ENCODE assay signal across 8 cellular contexts in genomic region chr19:2171349-2172145, GRCh38. TPM values are rescaled to one million over a fixed set of nuclear protein-coding genes. Genes with fewer than 3 reads are reported as not detected.
DNase-seq lines count a peak whose midpoint lies in the region; ATAC-seq and TF ChIP-seq lines count a peak whose summit lies in the region.

No MANE protein-coding gene starts in this region.

- intact Hi-C loops in lower lobe of right lung (cut with DNase I) (no loop called here), uterus (cut with DNase I; ENCODE audit: low total_unique reads) (no loop called here)

- no peak overlapping the region for H2AFZ ChIP-seq in GM23338

- H3K4me3 ChIP-seq in GM08714 (ENCODE audit: low read length) (peak overlapping the region; percentile 10; the same call in 1 of the 2 replicates), GM23338 (no peak overlapping the region), lower lobe of right lung (no peak overlapping the region), uterus (no peak overlapping the region)

- peak overlapping the region; percentile 76; the same call in 1 of the 2 replicates for H3K27ac ChIP-seq in GM23338 (ENCODE audit: low read depth)
- peak overlapping the region; percentile 37 for H3K27ac ChIP-seq in lower lobe of right lung
- H3K27ac ChIP-seq in uterus = peak overlapping the region in 1 of 2 donors; percentile 88

- peak overlapping the region; percentile 57 for H3K4me2 ChIP-seq in GM23338

- no peak overlapping the region for H3K4me3 Mint-ChIP-seq in GM23338
- H3K4me3 Mint-ChIP-seq in stimulated activated naive B cell treated with anti-CD40 and anti-IgM and Interleukin-4, amounts not matched to agents 10 μg/mL and 1 μg/mL and 100 μg/mL, for 72 hours = peak overlapping the region; percentile 73 to 83

- peaks cover 40% of the 10 kb centered on the region for H3K4me1 Mint-ChIP-seq in GM23338
- H3K4me1 Mint-ChIP-seq in stimulated activated naive B cell treated with anti-CD40 and anti-IgM and Interleukin-4, amounts not matched to agents 10 μg/mL and 1 μg/mL and 100 μg/mL, for 72 hours = peaks cover 70 to 90% of the 10 kb centered on the region in 2 donors

- peak; percentile 72 for DNase-seq in GM23338 (ENCODE audit: low spot score)
- DNase-seq in OCI-M1 (lab: John Stamatoyannopoulos, UW) = peak; percentile 6
- DNase-seq in activated gamma-delta T cell treated with anti-CD3 and anti-CD28 coated beads, Interleukin-2, amount 50 U/mL, for 16 hours (ENCODE audit: low read depth) = peak; percentile 85
- peak; percentile 60 for DNase-seq in lower lobe of right lung
- DNase-seq in stimulated activated naive B cell treated with anti-CD40 and anti-IgM and Interleukin-4, amounts not matched to agents 10 μg/mL and 1 μg/mL and 100 μg/mL, for 72 hours = peak; percentile 92
- DNase-seq in HPDE6-E6E7 (ENCODE audit: extremely low spot score) = no peak
- no peak for DNase-seq in uterus

- peaks cover 20% of the 10 kb centered on the region for H3K27me3 Mint-ChIP-seq in GM23338 (ENCODE audit: insufficient read depth, low read depth, poor library complexity)
- H3K27me3 Mint-ChIP-seq in stimulated activated naive B cell treated with anti-CD40 and anti-IgM and Interleukin-4, amounts not matched to agents 10 μg/mL and 1 μg/mL and 100 μg/mL, for 72 hours = no peaks in the 10 kb centered on the region

- H3K9me3 ChIP-seq in lower lobe of right lung (no peaks in the 10 kb centered on the region), uterus (no peaks in the 10 kb centered on the region)

- H4K20me1 ChIP-seq in GM23338 (replicated peaks; ENCODE audit: insufficient read depth) = peaks cover 64% of the 10 kb centered on the region

- H3K79me2 ChIP-seq in GM23338 (replicated peaks; ENCODE audit: insufficient read depth) = peaks cover 100% of the 10 kb centered on the region

- TF ChIP-seq CTCF in GM23338 (conservative IDR thresholded peaks at IDR 0.05; ENCODE audit: low read depth in 2 of 2) = peak; percentile 33 to 44; a peak in 3 of 4 replicates
- TF ChIP-seq CTCF in lower lobe of right lung (IDR thresholded peaks at IDR 0.05) = no peak
- no peak for TF ChIP-seq CTCF in uterus (IDR thresholded peaks at IDR 0.05)

- H3K36me3 ChIP-seq in GM23338 (ENCODE audit: insufficient read depth) = no peaks in the 10 kb centered on the region
- no peaks in the 10 kb centered on the region for H3K36me3 ChIP-seq in lower lobe of right lung
- H3K36me3 ChIP-seq in uterus = no peaks in the 10 kb centered on the region

- ATAC-seq in GM23338 = peak; percentile 60
- no peak for ATAC-seq in lower lobe of right lung
- ATAC-seq in stimulated activated naive B cell treated with anti-CD40 and anti-IgM and Interleukin-4, amounts not matched to agents 10 μg/mL and 1 μg/mL and 100 μg/mL, for 72 hours (replicated peaks) = peak; percentile 70 to 72

- no peak for TF ChIP-seq POLR2A in uterus (IDR thresholded peaks at IDR 0.05)

- H3K9me2 ChIP-seq in GM23338 (ENCODE audit: insufficient read depth) = no peaks in the 10 kb centered on the region

- H3K27me3 ChIP-seq in GM23338 (ENCODE audit: insufficient read depth) (no peaks in the 10 kb centered on the region), lower lobe of right lung (ENCODE audit: low read depth) (no peaks in the 10 kb centered on the region), uterus (no peaks in the 10 kb centered on the region)

- H3F3A ChIP-seq in GM23338 (replicated peaks; ENCODE audit: low read depth) = peaks cover 38% of the 10 kb centered on the region

- no peaks in the 10 kb centered on the region for H3K9me3 Mint-ChIP-seq in GM23338
- no peaks in the 10 kb centered on the region for H3K9me3 Mint-ChIP-seq in stimulated activated naive B cell treated with anti-CD40 and anti-IgM and Interleukin-4, amounts not matched to agents 10 μg/mL and 1 μg/mL and 100 μg/mL, for 72 hours

- H3K27ac Mint-ChIP-seq in GM23338 = peak overlapping the region; percentile 85
- peak overlapping the region; percentile 91 for H3K27ac Mint-ChIP-seq in stimulated activated naive B cell treated with anti-CD40 and anti-IgM and Interleukin-4, amounts not matched to agents 10 μg/mL and 1 μg/mL and 100 μg/mL, for 72 hours

- H3K36me3 Mint-ChIP-seq in GM23338 (ENCODE audit: low read depth) = peaks cover 2% of the 10 kb centered on the region; the same call in 1 of the 3 replicates
- peaks cover 32 to 34% of the 10 kb centered on the region in 2 donors for H3K36me3 Mint-ChIP-seq in stimulated activated naive B cell treated with anti-CD40 and anti-IgM and Interleukin-4, amounts not matched to agents 10 μg/mL and 1 μg/mL and 100 μg/mL, for 72 hours

- H3K4me1 ChIP-seq in GM23338 (ENCODE audit: insufficient read depth) (peaks cover 19% of the 10 kb centered on the region), lower lobe of right lung (peaks cover 77% of the 10 kb centered on the region), uterus (peaks cover 7 to 26% of the 10 kb centered on the region in 2 donors)

TF ChIP-seq in GM23338, 12 proteins besides CTCF, POLR2A, EP300 and RAD21 (continues in another document):
- no peak for TF ChIP-seq REST (IDR thresholded peaks at IDR 0.05; ENCODE audit: unreplicated experiment)
- TF ChIP-seq EZH2 (IDR thresholded peaks at IDR 0.05; ENCODE audit: low read depth, unreplicated experiment) = no peak
- TF ChIP-seq POLR2AphosphoS5 (IDR thresholded peaks at IDR 0.05; ENCODE audit: low read depth) = no peak
- TF ChIP-seq ZNF331 (CRISPR knock-in tag; IDR thresholded peaks at IDR 0.05; ENCODE audit: low read depth) = no peak
- TF ChIP-seq ZNF114 (CRISPR knock-in tag; IDR thresholded peaks at IDR 0.05) = no peak
- no peak for TF ChIP-seq ETS1 (IDR thresholded peaks at IDR 0.05)
- TF ChIP-seq EZH2phosphoT487 (IDR thresholded peaks at IDR 0.05; ENCODE audit: unreplicated experiment) = no peak
- no peak for TF ChIP-seq STAT1 (IDR thresholded peaks at IDR 0.05; ENCODE audit: unreplicated experiment)
- TF ChIP-seq NANOG (IDR thresholded peaks at IDR 0.05; ENCODE audit: borderline replicate concordance) = no peak
- no peak for TF ChIP-seq JUNB (IDR thresholded peaks at IDR 0.05; ENCODE audit: unreplicated experiment)
- TF ChIP-seq CREB1 (CRISPR knock-in tag; IDR thresholded peaks at IDR 0.05; ENCODE audit: low read depth) = no peak

RNA-seq across cellular contexts. Expression of gene DOT1L, which starts 7.8 kb away (rescaled TPM):
- total RNA-seq in GM23338 (2014; rRNA removed; shearing (Covaris generic)) = 23.4 and 40.6 TPM in 2 replicates
- 25.5 and 31.0 TPM in 2 replicates for polyA plus RNA-seq in GM23338 (2016; fragmentation: Nextera tagmentation; extraction: Ambion mirVana)
- total RNA-seq in lower lobe of right lung (33.0 TPM), uterus (10 to 100 TPM in 2 of 4 donors, 1 to 10 TPM in 2; 3.2 to 45.3 (median 10.0) TPM)

RNA-seq across cellular contexts. Expression of gene AP3D1, which starts 20.2 kb away (rescaled TPM):
- total RNA-seq in GM23338 (2014; rRNA removed; shearing (Covaris generic)) = 205 and 236 TPM in 2 replicates
- polyA plus RNA-seq in GM23338 (2016; fragmentation: Nextera tagmentation; extraction: Ambion mirVana) = 101 and 117 TPM in 2 replicates
- total RNA-seq in lower lobe of right lung = 99.5 TPM
- total RNA-seq in uterus = 10 to 100 TPM; 33.8 to 97.5 (median 49.8) TPM

Comparison
In these comparisons a context has a peak if more than half of its experiments do, and no peak if none do; other contexts are left out.
1. ATAC-seq: peak in GM23338 (single experiment) and stimulated activated naive B cell treated with anti-CD40 and anti-IgM and Interleukin-4, amounts not matched to agents 10 μg/mL and 1 μg/mL and 100 μg/mL, for 72 hours (2 of 2); none in lower lobe of right lung (0 of 2).
2. DNase-seq: peak in GM23338 (single experiment), OCI-M1 (single experiment), activated gamma-delta T cell treated with anti-CD3 and anti-CD28 coated beads, Interleukin-2, amount 50 U/mL, for 16 hours (single experiment), lower lobe of right lung (single experiment) and stimulated activated naive B cell treated with anti-CD40 and anti-IgM and Interleukin-4, amounts not matched to agents 10 μg/mL and 1 μg/mL and 100 μg/mL, for 72 hours (single experiment); none in HPDE6-E6E7 (single experiment) and uterus (0 of 2).
3. CTCF ChIP-seq: peak in GM23338 (2 of 2); none in lower lobe of right lung (single experiment) and uterus (0 of 4).